23 cellular contexts compared by ENCODE assay signal in genomic region chr7:11428877-11429617, GRCh38.
"Had no signal": no experiment of that assay in that cellular context is flagged by ENCODE, and none has a peak within 500 bp of the region (broad histone marks: within the 10 kb centered on the region; RNA-seq: fewer than 3 reads in every experiment).

No MANE protein-coding gene starts in this region.

- H3K9me3 ChIP-seq: breast epithelium, gastrocnemius medialis, heart left ventricle, lower lobe of right lung, sigmoid colon, stomach, testis had no signal

- H3K27ac Mint-ChIP-seq: activated T-cell treated with anti-CD3 and anti-CD28 coated beads, Interleukin-2, amount 50 U/mL, for 72 hours; natural killer cell; stimulated activated effector memory CD8-positive, alpha-beta T cell treated with anti-CD3 and anti-CD28 coated beads, Interleukin-12 subunit alpha, Interleukin-12 subunit beta, amount 100 ng/mL, for 72 hours; type B pancreatic cell had no signal

- ATAC-seq: activated T-cell treated with anti-CD3 and anti-CD28 coated beads, Interleukin-2, amount 50 U/mL, for 72 hours; esophagus mucosa; gastrocnemius medialis; heart left ventricle; left colon; lower lobe of right lung; natural killer cell; stimulated activated effector memory CD8-positive, alpha-beta T cell treated with anti-CD3 and anti-CD28 coated beads, Interleukin-12 subunit alpha, Interleukin-12 subunit beta, amount 100 ng/mL, for 72 hours had no signal

- DNase-seq: activated CD4-positive, alpha-beta T cell treated with anti-CD3 and anti-CD28 coated beads, Interleukin-2, amount 50 U/mL, for 4 hours; activated effector memory CD4-positive, alpha-beta T cell treated with anti-CD3 and anti-CD28 coated beads, Interleukin-2, amount 50 U/mL, for 16 hours; activated naive CD4-positive, alpha-beta T cell treated with anti-CD3 and anti-CD28 coated beads, Interleukin-2, amount 50 U/mL, for 16 hours; activated T-cell treated with anti-CD3 and anti-CD28 coated beads, Interleukin-2, amount 50 U/mL, for 72 hours; aorta; cerebellar nuclear complex; cortex of kidney; effector CD4-positive, alpha-beta T cell; gastrocnemius medialis; heart left ventricle; left colon; lower lobe of right lung; natural killer cell; nucleus accumbens; sigmoid colon; stimulated activated CD4-positive, alpha-beta T cell treated with anti-CD3 and anti-CD28 coated beads, Interleukin-4, amount 100 ng/mL, for 24 hours; stomach; testis; WERI-Rb-1 had no signal

- H3K27ac ChIP-seq: breast epithelium, gastrocnemius medialis, heart left ventricle, lower lobe of right lung, sigmoid colon, stomach, testis, WERI-Rb-1 had no signal

- H3K36me3 Mint-ChIP-seq: natural killer cell; stimulated activated effector memory CD8-positive, alpha-beta T cell treated with anti-CD3 and anti-CD28 coated beads, Interleukin-12 subunit alpha, Interleukin-12 subunit beta, amount 100 ng/mL, for 72 hours; type B pancreatic cell had no signal

- H3K9me3 Mint-ChIP-seq: activated T-cell treated with anti-CD3 and anti-CD28 coated beads, Interleukin-2, amount 50 U/mL, for 72 hours; natural killer cell; stimulated activated effector memory CD8-positive, alpha-beta T cell treated with anti-CD3 and anti-CD28 coated beads, Interleukin-12 subunit alpha, Interleukin-12 subunit beta, amount 100 ng/mL, for 72 hours; type B pancreatic cell had no signal

- H3K4me1 ChIP-seq: breast epithelium, gastrocnemius medialis, lower lobe of right lung, sigmoid colon, stomach, testis had no signal

- H3K4me3 Mint-ChIP-seq: activated T-cell treated with anti-CD3 and anti-CD28 coated beads, Interleukin-2, amount 50 U/mL, for 72 hours; natural killer cell; stimulated activated effector memory CD8-positive, alpha-beta T cell treated with anti-CD3 and anti-CD28 coated beads, Interleukin-12 subunit alpha, Interleukin-12 subunit beta, amount 100 ng/mL, for 72 hours; type B pancreatic cell had no signal

- H3K4me1 Mint-ChIP-seq: natural killer cell; stimulated activated effector memory CD8-positive, alpha-beta T cell treated with anti-CD3 and anti-CD28 coated beads, Interleukin-12 subunit alpha, Interleukin-12 subunit beta, amount 100 ng/mL, for 72 hours had no signal

- H3K4me3 ChIP-seq: breast epithelium, gastrocnemius medialis, heart left ventricle, lower lobe of right lung, sigmoid colon, stomach, testis had no signal

- H3K27me3 Mint-ChIP-seq: type B pancreatic cell had no signal

- H3K27me3 ChIP-seq: breast epithelium, gastrocnemius medialis, heart left ventricle, sigmoid colon, stomach, testis had no signal

- H3K36me3 ChIP-seq: breast epithelium, gastrocnemius medialis, lower lobe of right lung, sigmoid colon, stomach, WERI-Rb-1 had no signal
